ENCODE assay signal across 1 cellular context in the genomic region with DNA sequence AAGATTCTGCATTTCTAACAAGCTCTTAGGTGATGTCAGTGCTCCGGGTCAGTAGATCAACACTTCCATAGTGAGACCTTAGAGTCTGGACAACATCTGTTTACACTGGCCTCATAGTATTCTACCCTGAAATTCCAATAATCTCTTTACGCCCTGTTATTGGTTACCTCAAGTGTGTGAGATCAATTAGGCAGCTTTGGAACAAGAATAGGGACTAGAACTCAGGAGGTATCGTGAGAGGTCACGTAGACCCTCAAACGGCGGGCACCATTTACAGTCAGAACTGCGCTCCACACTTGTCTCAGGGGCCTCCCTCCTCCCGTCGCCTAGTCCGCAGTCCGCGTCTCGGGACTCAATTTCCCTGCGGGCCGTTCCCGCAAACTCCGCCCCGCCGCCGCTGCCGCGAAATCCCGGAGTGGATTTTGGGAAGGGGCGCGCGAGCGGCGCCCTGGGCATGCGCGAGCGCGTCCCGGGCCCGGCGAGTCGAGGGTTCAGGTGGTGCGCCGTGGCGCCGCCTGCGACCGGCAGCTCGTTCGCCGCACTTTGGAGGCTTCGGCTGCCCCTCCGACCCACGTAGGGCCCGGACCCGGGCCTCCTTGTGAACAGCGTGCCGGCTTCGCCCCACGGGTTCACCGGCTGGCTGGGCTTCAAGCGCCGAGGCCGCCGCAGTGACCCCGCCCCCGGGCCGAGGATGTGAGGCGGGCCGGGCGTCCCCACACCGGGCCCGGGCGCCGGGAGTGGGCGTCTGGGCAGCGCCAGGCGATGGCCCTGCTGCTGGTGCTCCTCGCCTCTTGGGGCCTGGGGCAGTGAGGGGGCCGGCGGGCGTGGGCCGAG.
TF ChIP-seq lines count a peak whose summit lies in the region.

Gene PLEKHA8, plus strand, starts transcription at position 498 of the 834 bp plus-strand sequence. CDS start 351 bp downstream, outside the sequence.

TF ChIP-seq in K562, 482 proteins besides CTCF, POLR2A, EP300 and RAD21 (continued from another document and continues in another):
- TF ChIP-seq ETV6 (IDR thresholded peaks at IDR 0.05; ENCODE audit: borderline replicate concordance in 1 of 2, low read depth in 2 of 2, low read length in 1 of 2) (no peak), ETV6 (CRISPR knock-in tag; IDR thresholded peaks at IDR 0.05; ENCODE audit: borderline replicate concordance) (0 out of 2 replicates have a peak, but pooled peaks have one; percentile 41), SIX5 (IDR thresholded peaks at IDR 0.05; ENCODE audit: borderline replicate concordance in 1 of 2, insufficient read depth in 1 of 2, low read depth in 1 of 2, low read length in 2 of 2) (peak; percentile 37 to 45; a peak in 1 of 4 replicates), L3MBTL2 (IDR thresholded peaks at IDR 0.05) (peak; percentile 67; the same call in 1 of the 2 replicates), E2F3 (CRISPR knock-in tag; IDR thresholded peaks at IDR 0.05) (no peak), ZNF764 (CRISPR knock-in tag; IDR thresholded peaks at IDR 0.05; ENCODE audit: low read depth) (no peak), SUPT5H (IDR thresholded peaks at IDR 0.05) (peak; percentile 58; the same call in 1 of the 2 replicates), ETV1 (tag; conservative IDR thresholded peaks at IDR 0.05; ENCODE audit: low read depth) (no peak), SNAPC5 (CRISPR knock-in tag; IDR thresholded peaks at IDR 0.05) (no peak), CREB3L1 (IDR thresholded peaks at IDR 0.05; ENCODE audit: borderline replicate concordance, low read depth) (peak; percentile 69), ZNF589 (CRISPR knock-in tag; IDR thresholded peaks at IDR 0.05; ENCODE audit: low read depth) (no peak), CTBP1 (IDR thresholded peaks at IDR 0.05; ENCODE audit: borderline replicate concordance) (peak; percentile 92), ZNF444 (CRISPR knock-in tag; IDR thresholded peaks at IDR 0.05) (no peak), CREM (IDR thresholded peaks at IDR 0.05; ENCODE audit: low read depth) (peak; percentile 60; the same call in 1 of the 2 replicates), ARHGAP35 (IDR thresholded peaks at IDR 0.05; ENCODE audit: partially characterized antibody) (no peak), DDX20 (tag; IDR thresholded peaks at IDR 0.05; ENCODE audit: low read depth) (no peak), NONO (IDR thresholded peaks at IDR 0.05; ENCODE audit: low read depth in 2 of 2, low read length in 1 of 2) (peak; percentile 21 to 24; a peak in 1 of 4 replicates), ASH1L (IDR thresholded peaks at IDR 0.05; ENCODE audit: borderline replicate concordance, low read depth, partially characterized antibody) (no peak), DIDO1 (tag; IDR thresholded peaks at IDR 0.05; ENCODE audit: low read depth) (no peak), TARDBP (IDR thresholded peaks at IDR 0.05) (0 out of 2 replicates have a peak, but pooled peaks have one; percentile 41), TAF9B (IDR thresholded peaks at IDR 0.05; ENCODE audit: partially characterized antibody) (peak; percentile 24), TRIM28 (IDR thresholded peaks at IDR 0.05) (no peak), ZNF449 (CRISPR knock-in tag; IDR thresholded peaks at IDR 0.05) (no peak; the same call in 1 of the 2 replicates), MTA3 (IDR thresholded peaks at IDR 0.05; ENCODE audit: borderline replicate concordance) (0 out of 2 replicates have a peak, but pooled peaks have one; percentile 48), ZC3H11A (IDR thresholded peaks at IDR 0.05; ENCODE audit: low read depth, low read length) (no peak), KAT8 (IDR thresholded peaks at IDR 0.05; ENCODE audit: low read depth) (no peak), KDM5B (IDR thresholded peaks at IDR 0.05; ENCODE audit: insufficient replicate concordance, low read depth, low read length) (peak; percentile 73), TBL1XR1 (IDR thresholded peaks at IDR 0.05; ENCODE audit: low read length in 2 of 2) (0 out of 4 replicates have a peak, but pooled peaks have one; percentile 16 to 24), ZKSCAN8 (CRISPR knock-in tag; IDR thresholded peaks at IDR 0.05) (no peak), ZNF41 (CRISPR knock-in tag; conservative IDR thresholded peaks at IDR 0.05) (no peak), SRF (CRISPR knock-in tag; IDR thresholded peaks at IDR 0.05) (no peak), CHD4 (IDR thresholded peaks at IDR 0.05; ENCODE audit: insufficient read depth, insufficient replicate concordance, low read depth, low read length, poor library complexity, severe bottlenecking) (peak; percentile 26), RBM14 (IDR thresholded peaks at IDR 0.05; ENCODE audit: borderline replicate concordance, insufficient read depth, low read depth, low read length) (no peak), ZNF212 (CRISPR knock-in tag; IDR thresholded peaks at IDR 0.05) (no peak), TFAM (CRISPR knock-in tag; conservative IDR thresholded peaks at IDR 0.05) (no peak), POU5F1 (IDR thresholded peaks at IDR 0.05; ENCODE audit: borderline replicate concordance, low read depth, low read length, partially characterized antibody) (peak; percentile 32), FIP1L1 (IDR thresholded peaks at IDR 0.05; ENCODE audit: low read depth, low read length, poor library complexity, severe bottlenecking) (peak; percentile 87), POLR2AphosphoS5 (IDR thresholded peaks at IDR 0.05; ENCODE audit: control insufficient read depth, insufficient read depth, low read depth, low read length) (peak; percentile 57), KLF6 (CRISPR knock-in tag; IDR thresholded peaks at IDR 0.05; ENCODE audit: borderline replicate concordance) (no peak), ZNF586 (CRISPR knock-in tag; conservative IDR thresholded peaks at IDR 0.05) (no peak), CHD1 (IDR thresholded peaks at IDR 0.05; ENCODE audit: low read length) (no peak), ATF3 (IDR thresholded peaks at IDR 0.05) (no peak), ATF3 (CRISPR knock-in tag; conservative IDR thresholded peaks at IDR 0.05) (0 out of 2 replicates have a peak, but pooled peaks have one; percentile 36), CXXC5 (CRISPR knock-in tag; IDR thresholded peaks at IDR 0.05) (peak; percentile 92), KLF16 (IDR thresholded peaks at IDR 0.05) (no peak), STAT5A (IDR thresholded peaks at IDR 0.05; ENCODE audit: borderline replicate concordance, low read length) (0 out of 2 replicates have a peak, but pooled peaks have one; percentile 11), TGIF2 (CRISPR knock-in tag; IDR thresholded peaks at IDR 0.05) (peak; percentile 73; the same call in 1 of the 2 replicates), ZNF184 (CRISPR knock-in tag; IDR thresholded peaks at IDR 0.05) (no peak), PHF20 (IDR thresholded peaks at IDR 0.05; ENCODE audit: partially characterized antibody) (peak; percentile 29)
- TF ChIP-seq, protein P1, sequence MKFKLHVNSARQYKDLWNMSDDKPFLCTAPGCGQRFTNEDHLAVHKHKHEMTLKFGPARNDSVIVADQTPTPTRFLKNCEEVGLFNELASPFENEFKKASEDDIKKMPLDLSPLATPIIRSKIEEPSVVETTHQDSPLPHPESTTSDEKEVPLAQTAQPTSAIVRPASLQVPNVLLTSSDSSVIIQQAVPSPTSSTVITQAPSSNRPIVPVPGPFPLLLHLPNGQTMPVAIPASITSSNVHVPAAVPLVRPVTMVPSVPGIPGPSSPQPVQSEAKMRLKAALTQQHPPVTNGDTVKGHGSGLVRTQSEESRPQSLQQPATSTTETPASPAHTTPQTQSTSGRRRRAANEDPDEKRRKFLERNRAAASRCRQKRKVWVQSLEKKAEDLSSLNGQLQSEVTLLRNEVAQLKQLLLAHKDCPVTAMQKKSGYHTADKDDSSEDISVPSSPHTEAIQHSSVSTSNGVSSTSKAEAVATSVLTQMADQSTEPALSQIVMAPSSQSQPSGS (CRISPR knock-in tag; IDR thresholded peaks at IDR 0.05): no peak
- TF ChIP-seq, protein P2, sequence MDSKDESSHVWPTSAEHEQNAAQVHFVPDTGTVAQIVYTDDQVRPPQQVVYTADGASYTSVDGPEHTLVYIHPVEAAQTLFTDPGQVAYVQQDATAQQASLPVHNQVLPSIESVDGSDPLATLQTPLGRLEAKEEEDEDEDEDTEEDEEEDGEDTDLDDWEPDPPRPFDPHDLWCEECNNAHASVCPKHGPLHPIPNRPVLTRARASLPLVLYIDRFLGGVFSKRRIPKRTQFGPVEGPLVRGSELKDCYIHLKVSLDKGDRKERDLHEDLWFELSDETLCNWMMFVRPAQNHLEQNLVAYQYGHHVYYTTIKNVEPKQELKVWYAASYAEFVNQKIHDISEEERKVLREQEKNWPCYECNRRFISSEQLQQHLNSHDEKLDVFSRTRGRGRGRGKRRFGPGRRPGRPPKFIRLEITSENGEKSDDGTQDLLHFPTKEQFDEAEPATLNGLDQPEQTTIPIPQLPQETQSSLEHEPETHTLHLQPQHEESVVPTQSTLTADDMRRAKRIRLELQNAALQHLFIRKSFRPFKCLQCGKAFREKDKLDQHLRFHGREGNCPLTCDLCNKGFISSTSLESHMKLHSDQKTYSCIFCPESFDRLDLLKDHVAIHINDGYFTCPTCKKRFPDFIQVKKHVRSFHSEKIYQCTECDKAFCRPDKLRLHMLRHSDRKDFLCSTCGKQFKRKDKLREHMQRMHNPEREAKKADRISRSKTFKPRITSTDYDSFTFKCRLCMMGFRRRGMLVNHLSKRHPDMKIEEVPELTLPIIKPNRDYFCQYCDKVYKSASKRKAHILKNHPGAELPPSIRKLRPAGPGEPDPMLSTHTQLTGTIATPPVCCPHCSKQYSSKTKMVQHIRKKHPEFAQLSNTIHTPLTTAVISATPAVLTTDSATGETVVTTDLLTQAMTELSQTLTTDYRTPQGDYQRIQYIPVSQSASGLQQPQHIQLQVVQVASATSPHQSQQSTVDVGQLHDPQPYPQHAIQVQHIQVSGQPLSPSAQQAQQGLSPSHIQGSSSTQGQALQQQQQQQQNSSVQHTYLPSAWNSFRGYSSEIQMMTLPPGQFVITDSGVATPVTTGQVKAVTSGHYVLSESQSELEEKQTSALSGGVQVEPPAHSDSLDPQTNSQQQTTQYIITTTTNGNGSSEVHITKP (IDR thresholded peaks at IDR 0.05; ENCODE audit: partially characterized antibody): peak; percentile 63
- TF ChIP-seq, protein P3, sequence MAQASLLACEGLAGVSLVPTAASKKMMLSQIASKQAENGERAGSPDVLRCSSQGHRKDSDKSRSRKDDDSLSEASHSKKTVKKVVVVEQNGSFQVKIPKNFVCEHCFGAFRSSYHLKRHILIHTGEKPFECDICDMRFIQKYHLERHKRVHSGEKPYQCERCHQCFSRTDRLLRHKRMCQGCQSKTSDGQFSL (CRISPR knock-in tag; IDR thresholded peaks at IDR 0.05): peak; percentile 51; the same call in 1 of the 2 replicates
- TF ChIP-seq, protein P3 (tag; IDR thresholded peaks at IDR 0.05): no peak
- TF ChIP-seq, protein P4, sequence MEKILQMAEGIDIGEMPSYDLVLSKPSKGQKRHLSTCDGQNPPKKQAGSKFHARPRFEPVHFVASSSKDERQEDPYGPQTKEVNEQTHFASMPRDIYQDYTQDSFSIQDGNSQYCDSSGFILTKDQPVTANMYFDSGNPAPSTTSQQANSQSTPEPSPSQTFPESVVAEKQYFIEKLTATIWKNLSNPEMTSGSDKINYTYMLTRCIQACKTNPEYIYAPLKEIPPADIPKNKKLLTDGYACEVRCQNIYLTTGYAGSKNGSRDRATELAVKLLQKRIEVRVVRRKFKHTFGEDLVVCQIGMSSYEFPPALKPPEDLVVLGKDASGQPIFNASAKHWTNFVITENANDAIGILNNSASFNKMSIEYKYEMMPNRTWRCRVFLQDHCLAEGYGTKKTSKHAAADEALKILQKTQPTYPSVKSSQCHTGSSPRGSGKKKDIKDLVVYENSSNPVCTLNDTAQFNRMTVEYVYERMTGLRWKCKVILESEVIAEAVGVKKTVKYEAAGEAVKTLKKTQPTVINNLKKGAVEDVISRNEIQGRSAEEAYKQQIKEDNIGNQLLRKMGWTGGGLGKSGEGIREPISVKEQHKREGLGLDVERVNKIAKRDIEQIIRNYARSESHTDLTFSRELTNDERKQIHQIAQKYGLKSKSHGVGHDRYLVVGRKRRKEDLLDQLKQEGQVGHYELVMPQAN (IDR thresholded peaks at IDR 0.05; ENCODE audit: borderline replicate concordance): no peak
- TF ChIP-seq, protein P5, sequence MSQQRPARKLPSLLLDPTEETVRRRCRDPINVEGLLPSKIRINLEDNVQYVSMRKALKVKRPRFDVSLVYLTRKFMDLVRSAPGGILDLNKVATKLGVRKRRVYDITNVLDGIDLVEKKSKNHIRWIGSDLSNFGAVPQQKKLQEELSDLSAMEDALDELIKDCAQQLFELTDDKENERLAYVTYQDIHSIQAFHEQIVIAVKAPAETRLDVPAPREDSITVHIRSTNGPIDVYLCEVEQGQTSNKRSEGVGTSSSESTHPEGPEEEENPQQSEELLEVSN (IDR thresholded peaks at IDR 0.05; ENCODE audit: borderline replicate concordance in 1 of 2, extremely low read depth in 1 of 2, insufficient read depth in 1 of 2, insufficient read length in 1 of 2, low read depth in 1 of 2, low read length in 1 of 2, poor library complexity in 1 of 2, severe bottlenecking in 1 of 2): peak; percentile 19 to 55
